In genomic region chr7:135717686-135718085, GRCh38 we compare ENCODE assay signal across 23 cellular contexts. TPM values are rescaled to one million over a fixed set of nuclear protein-coding genes. Genes with fewer than 3 reads are reported as not detected.
DNase-seq lines count a peak whose midpoint lies in the region; ATAC-seq, FAIRE-seq and TF ChIP-seq lines count a peak whose summit lies in the region.
"Had no signal": no experiment of that assay in that cellular context is flagged by ENCODE, and none has a peak within 500 bp of the region (broad histone marks: within the 10 kb centered on the region; RNA-seq: fewer than 3 reads in every experiment).

No MANE protein-coding gene starts in this region.

- no peak overlapping the region for H2AFZ ChIP-seq in HepG2 (ENCODE audit: low read length)

- no peak for FAIRE-seq in HepG2 (lab: Jason Lieb, UNC)
- FAIRE-seq: G401.6, HTR-8/SVneo had no signal

- H3K27me3 ChIP-seq in HepG2 (ENCODE audit: control insufficient read depth in 1 of 2, insufficient read depth in 2 of 2, low read length in 2 of 2) = peaks cover 5 to 36% of the 10 kb centered on the region in 2 experiments; a peak in 4 of 5 replicates
- H3K27me3 ChIP-seq: BLaER1 treated with 17β-estradiol and CSF1 and Interleukin-3, amounts not matched to agents 10 nM and 100 nM had no signal

- no peak for TF ChIP-seq EP300 in HepG2 (IDR thresholded peaks at IDR 0.05; ENCODE audit: low read depth in 2 of 2, low read length in 2 of 2)
- TF ChIP-seq EP300 in HepG2 (CRISPR knock-in tag; IDR thresholded peaks at IDR 0.05; ENCODE audit: borderline replicate concordance) = no peak

- in situ Hi-C loops in HepG2 (cut with HindIII; ENCODE audit: extremely low pct_ligation_motif_present, low pct_unique_long_range_greater_than_20kb) = no loop called here

- ATAC-seq in HepG2 = no peak

- H3K27ac ChIP-seq in HEK293 (ENCODE audit: extremely low read depth, low read depth, low read length) (no peak overlapping the region), HepG2 (ENCODE audit: extremely low read length, insufficient read depth, low read length) (no peak overlapping the region)
- H3K27ac ChIP-seq: BLaER1 treated with 17β-estradiol and CSF1 and Interleukin-3, amounts not matched to agents 10 nM and 100 nM had no signal

- H3K79me2 ChIP-seq in HepG2 (ENCODE audit: insufficient read depth, low read length) = no peaks in the 10 kb centered on the region

- TF ChIP-seq CTCF in HEK293 (tag by site-specific recombination; IDR thresholded peaks at IDR 0.05) (no peak), HepG2 (CRISPR knock-in tag; IDR thresholded peaks at IDR 0.05) (no peak)

- no TSS peak for BruUV-seq in HepG2 (replicated peaks; lab: Mats Ljungman, UMichigan)

- H3K9ac ChIP-seq in HepG2 (ENCODE audit: insufficient read depth, low read depth, low read length) = no peak overlapping the region
- H3K9ac ChIP-seq: BLaER1 treated with 17β-estradiol and CSF1 and Interleukin-3, amounts not matched to agents 10 nM and 100 nM had no signal

- POLR2A ChIA-PET in HEK293 (lab: Yijun Ruan, JAX) = no interaction called here
- POLR2A ChIA-PET in HepG2 (lab: Yijun Ruan, JAX) = no interaction called here

- WGBS in HepG2 (ENCODE audit: low lambda C conversion rate) = no CpG with 5 or more reads among the region's 1 CpG

- no peak for TF ChIP-seq RAD21 in HepG2 (CRISPR knock-in tag; IDR thresholded peaks at IDR 0.05)

- peaks cover 0 to 39% of the 10 kb centered on the region in 2 experiments; a peak in 1 of 3 replicates for H3K36me3 ChIP-seq in HEK293 (ENCODE audit: control insufficient read depth in 2 of 2, insufficient read depth in 1 of 2, low read length in 2 of 2)
- H3K36me3 ChIP-seq in HepG2 (replicated peaks in 1 of 2; ENCODE audit: control insufficient read depth in 1 of 2, insufficient read depth in 2 of 2, low read length in 2 of 2) = no peaks in the 10 kb centered on the region
- H3K36me3 ChIP-seq: BLaER1 treated with 17β-estradiol and CSF1 and Interleukin-3, amounts not matched to agents 10 nM and 100 nM had no signal

- H4K20me1 ChIP-seq in HepG2 (ENCODE audit: insufficient read depth, low read length) = no peaks in the 10 kb centered on the region
- H4K20me1 ChIP-seq: BLaER1 treated with 17β-estradiol and CSF1 and Interleukin-3, amounts not matched to agents 10 nM and 100 nM had no signal

- H3K4me3 ChIP-seq in HEK293 (ENCODE audit: low read depth, low read length) = no peak overlapping the region
- no peak overlapping the region for H3K4me3 ChIP-seq in HepG2 (replicated peaks in 1 of 3; ENCODE audit: insufficient read depth in 1 of 3, low read depth in 2 of 3, low read length in 3 of 3)
- H3K4me3 ChIP-seq: BLaER1 treated with 17β-estradiol and CSF1 and Interleukin-3, amounts not matched to agents 10 nM and 100 nM had no signal

- no peak overlapping the region for H3K4me2 ChIP-seq in HepG2 (ENCODE audit: low read depth, low read length)
- H3K4me2 ChIP-seq: BLaER1 treated with 17β-estradiol and CSF1 and Interleukin-3, amounts not matched to agents 10 nM and 100 nM had no signal

- CTCF ChIA-PET in HEK293 (lab: Yijun Ruan, JAX) = interaction anchor here (0.8 to 1.0 kb wide), 2 partner anchors 11 to 44 kb away, joined by 3 read pairs; no protein-coding TSS in a partner anchor
- CTCF ChIA-PET in HepG2 (lab: Yijun Ruan, JAX; ENCODE audit: low intra/inter-chr PET ratio, low total read pairs) = no interaction called here

- H3K9me3 ChIP-seq in HEK293 (ENCODE audit: control insufficient read depth, insufficient read depth, low read depth, low read length) (no peaks in the 10 kb centered on the region), HepG2 (ENCODE audit: low read length) (no peaks in the 10 kb centered on the region)
- H3K9me3 ChIP-seq: BLaER1 treated with 17β-estradiol and CSF1 and Interleukin-3, amounts not matched to agents 10 nM and 100 nM had no signal

- H3K4me1 ChIP-seq in HEK293 (ENCODE audit: control insufficient read depth, insufficient read depth, low read length) = peaks cover 10% of the 10 kb centered on the region
- H3K4me1 ChIP-seq in HepG2 (ENCODE audit: insufficient read depth, low read length) = peaks cover 5% of the 10 kb centered on the region; the same call in 1 of the 2 replicates
- H3K4me1 ChIP-seq: BLaER1 treated with 17β-estradiol and CSF1 and Interleukin-3, amounts not matched to agents 10 nM and 100 nM had no signal

- DNase-seq in NCI-H2171 (lab: John Stamatoyannopoulos, UW) = peak; percentile 68
- peak; percentile 28 for DNase-seq in NCI-H82 treated with DMSO at 0.1 percent for 48 hours (lab: John Stamatoyannopoulos, UW; ENCODE audit: unreplicated experiment)
- DNase-seq in myocyte (ENCODE audit: low read depth) = peak; percentile 40
- no peak for DNase-seq in HepG2 (ENCODE audit: low spot score)
- no peak for DNase-seq in dermis blood vessel endothelial cell
- DNase-seq in T-helper 9 cell = no peak
- DNase-seq: CD8-positive, alpha-beta memory T cell; DMS79 treated with DMSO at 0.1 percent for 48 hours; Kasumi-1; MM.1S; NCI-H1092; NCI-H1436 treated with DMSO at 0.1 percent for 48 hours; NCI-H2081 treated with DMSO at 0.1 percent for 48 hours; NCI-H526 treated with DMSO at 0.1 percent for 48 hours; OCI-M1; SHP77 treated with DMSO at 0.1 percent for 48 hours had no signal

- no peak for TF ChIP-seq POLR2A in HepG2 (IDR thresholded peaks at IDR 0.05; ENCODE audit: insufficient read depth in 1 of 2, low read depth in 2 of 2, low read length in 2 of 2)

- intact Hi-C loops in HepG2 (cut with micrococcal nuclease; ENCODE audit: unreplicated experiment) = no loop called here

RNA-seq across cellular contexts. Expression of gene SLC13A4, which starts 10.3 kb away (rescaled TPM):
- total RNA-seq in myocyte (0.03 TPM in 1 of 2 replicates, not detected in the other), HepG2 (2016; rRNA removed; fragmentation: Illumina TruSeq; extraction: Trizol) (not detected in 2 replicates), dermis blood vessel endothelial cell (not detected in 2 replicates)
- 2.0 TPM for polyA plus RNA-seq in myocyte (2012)
- total RNA-seq in HepG2 (2016; cell fraction: cytosol; rRNA removed; fragmentation: Illumina TruSeq; extraction: Trizol; ENCODE audit: low read depth) = not detected in 2 replicates
- not detected in 2 replicates for total RNA-seq in HepG2 (2016; cell fraction: insoluble cytoplasmic fraction; rRNA removed; fragmentation: Illumina TruSeq; extraction: Trizol)
- total RNA-seq in HepG2 (2016; cell fraction: membrane; rRNA removed; fragmentation: Illumina TruSeq; extraction: Trizol) = not detected in 2 replicates
- not detected in 2 replicates for total RNA-seq in HepG2 (2016; cell fraction: nucleus; rRNA removed; fragmentation: Illumina TruSeq; extraction: Trizol)
- 0.04 and 0.08 TPM in 2 replicates for polyA plus RNA-seq in HepG2 (2011; rRNA removed)
- polyA plus RNA-seq in HepG2 (2011; cell fraction: cytosol; rRNA removed) = 0.04 and 0.05 TPM in 2 replicates
- polyA plus RNA-seq in HepG2 (2011; cell fraction: nucleus; rRNA removed) = 0.13 TPM in 1 of 2 replicates, not detected in the other
- 0.24 and 0.27 TPM in 2 replicates for polyA plus RNA-seq in HepG2 (2012)
- polyA plus RNA-seq in HepG2 (2016; cell fraction: cytosol; fragmentation: Illumina TruSeq; extraction: Trizol; ENCODE audit: low read depth) = not detected in 2 replicates
- not detected in 2 replicates for polyA plus RNA-seq in HepG2 (2016; cell fraction: insoluble cytoplasmic fraction; fragmentation: Illumina TruSeq; extraction: Trizol; ENCODE audit: low read depth)
- not detected in 2 replicates for polyA plus RNA-seq in HepG2 (2016; cell fraction: membrane; fragmentation: Illumina TruSeq; extraction: Trizol; ENCODE audit: low read depth)
- polyA plus RNA-seq in HepG2 (2016; cell fraction: nucleus; fragmentation: Illumina TruSeq; extraction: Trizol; ENCODE audit: insufficient read depth, low read depth) = not detected in 2 replicates
- polyA minus RNA-seq in HepG2 (2011; rRNA and poly(A)+ RNA removed; ENCODE audit: low replicate concordance) = not detected in 2 replicates
- polyA minus RNA-seq in HepG2 (2011; cell fraction: cytosol; rRNA and poly(A)+ RNA removed) = not detected in 2 replicates
- polyA minus RNA-seq in HepG2 (2011; cell fraction: nucleus; rRNA and poly(A)+ RNA removed) = not detected in 2 replicates
- total RNA-seq: CD8-positive, alpha-beta memory T cell; H4; RPMI7951; T-helper 1 cell treated with Interleukin-12 subunit alpha and Interleukin-12 subunit beta and Interleukin-4 antibody, amounts not matched to agents 30 ng/mL and 1 ng/mL, for 36 hours had no signal
- polyA plus RNA-seq: CD8-positive, alpha-beta memory T cell had no signal

RNA-seq across cellular contexts. Expression of gene FAM180A, which starts 30.9 kb away (rescaled TPM):
- total RNA-seq in myocyte = 2.6 and 3.1 TPM in 2 replicates
- 5.7 TPM for polyA plus RNA-seq in myocyte (2012)
- total RNA-seq in HepG2 (2016; rRNA removed; fragmentation: Illumina TruSeq; extraction: Trizol) = not detected in 2 replicates
- total RNA-seq in HepG2 (2016; cell fraction: cytosol; rRNA removed; fragmentation: Illumina TruSeq; extraction: Trizol; ENCODE audit: low read depth) = not detected in 2 replicates
- total RNA-seq in HepG2 (2016; cell fraction: insoluble cytoplasmic fraction; rRNA removed; fragmentation: Illumina TruSeq; extraction: Trizol) = not detected in 2 replicates
- not detected in 2 replicates for total RNA-seq in HepG2 (2016; cell fraction: membrane; rRNA removed; fragmentation: Illumina TruSeq; extraction: Trizol)
- total RNA-seq in HepG2 (2016; cell fraction: nucleus; rRNA removed; fragmentation: Illumina TruSeq; extraction: Trizol) = not detected in 2 replicates
- polyA plus RNA-seq in HepG2 (2011; rRNA removed) = not detected in 2 replicates
- not detected in 2 replicates for polyA plus RNA-seq in HepG2 (2011; cell fraction: cytosol; rRNA removed)
- not detected in 2 replicates for polyA plus RNA-seq in HepG2 (2011; cell fraction: nucleus; rRNA removed)
- not detected in 2 replicates for polyA plus RNA-seq in HepG2 (2012)
- not detected in 2 replicates for polyA plus RNA-seq in HepG2 (2016; cell fraction: cytosol; fragmentation: Illumina TruSeq; extraction: Trizol; ENCODE audit: low read depth)
- polyA plus RNA-seq in HepG2 (2016; cell fraction: insoluble cytoplasmic fraction; fragmentation: Illumina TruSeq; extraction: Trizol; ENCODE audit: low read depth) = not detected in 2 replicates
- polyA plus RNA-seq in HepG2 (2016; cell fraction: membrane; fragmentation: Illumina TruSeq; extraction: Trizol; ENCODE audit: low read depth) = not detected in 2 replicates
- polyA plus RNA-seq in HepG2 (2016; cell fraction: nucleus; fragmentation: Illumina TruSeq; extraction: Trizol; ENCODE audit: insufficient read depth, low read depth) = not detected in 2 replicates
- 0.14 TPM in 1 of 2 replicates, not detected in the other for polyA minus RNA-seq in HepG2 (2011; rRNA and poly(A)+ RNA removed; ENCODE audit: low replicate concordance)
- polyA minus RNA-seq in HepG2 (2011; cell fraction: cytosol; rRNA and poly(A)+ RNA removed) = not detected in 2 replicates
- polyA minus RNA-seq in HepG2 (2011; cell fraction: nucleus; rRNA and poly(A)+ RNA removed) = not detected in 2 replicates
- not detected in 2 replicates for total RNA-seq in dermis blood vessel endothelial cell
- total RNA-seq: CD8-positive, alpha-beta memory T cell; T-helper 1 cell treated with Interleukin-12 subunit alpha and Interleukin-12 subunit beta and Interleukin-4 antibody, amounts not matched to agents 30 ng/mL and 1 ng/mL, for 36 hours had no signal
- polyA plus RNA-seq: CD8-positive, alpha-beta memory T cell had no signal

RNA-seq across cellular contexts. Expression of gene STMP1, which starts 55.4 kb away (rescaled TPM):
- total RNA-seq in myocyte (20.7 and 23.2 TPM in 2 replicates), HepG2 (2016; rRNA removed; fragmentation: Illumina TruSeq; extraction: Trizol) (7.2 and 10.2 TPM in 2 replicates), dermis blood vessel endothelial cell (7.3 and 7.9 TPM in 2 replicates)
- 92.7 TPM for polyA plus RNA-seq in myocyte (2012)
- 12.9 and 15.4 TPM in 2 replicates for total RNA-seq in HepG2 (2016; cell fraction: cytosol; rRNA removed; fragmentation: Illumina TruSeq; extraction: Trizol; ENCODE audit: low read depth)
- 7.8 and 10.2 TPM in 2 replicates for total RNA-seq in HepG2 (2016; cell fraction: insoluble cytoplasmic fraction; rRNA removed; fragmentation: Illumina TruSeq; extraction: Trizol)
- total RNA-seq in HepG2 (2016; cell fraction: membrane; rRNA removed; fragmentation: Illumina TruSeq; extraction: Trizol) = 19.2 and 21.3 TPM in 2 replicates
- 6.7 and 7.1 TPM in 2 replicates for total RNA-seq in HepG2 (2016; cell fraction: nucleus; rRNA removed; fragmentation: Illumina TruSeq; extraction: Trizol)
- 12.2 and 16.2 TPM in 2 replicates for polyA plus RNA-seq in HepG2 (2011; rRNA removed)
- 7.0 and 11.5 TPM in 2 replicates for polyA plus RNA-seq in HepG2 (2011; cell fraction: cytosol; rRNA removed)
- 3.8 and 4.6 TPM in 2 replicates for polyA plus RNA-seq in HepG2 (2011; cell fraction: nucleus; rRNA removed)
- 19.8 and 24.4 TPM in 2 replicates for polyA plus RNA-seq in HepG2 (2012)
- 57.9 and 83.3 TPM in 2 replicates for polyA plus RNA-seq in HepG2 (2016; cell fraction: cytosol; fragmentation: Illumina TruSeq; extraction: Trizol; ENCODE audit: low read depth)
- polyA plus RNA-seq in HepG2 (2016; cell fraction: insoluble cytoplasmic fraction; fragmentation: Illumina TruSeq; extraction: Trizol; ENCODE audit: low read depth) = 38.6 and 40.4 TPM in 2 replicates
- 59.2 and 70.9 TPM in 2 replicates for polyA plus RNA-seq in HepG2 (2016; cell fraction: membrane; fragmentation: Illumina TruSeq; extraction: Trizol; ENCODE audit: low read depth)
- 21.0 and 21.1 TPM in 2 replicates for polyA plus RNA-seq in HepG2 (2016; cell fraction: nucleus; fragmentation: Illumina TruSeq; extraction: Trizol; ENCODE audit: insufficient read depth, low read depth)
- 6.0 and 10.3 TPM in 2 replicates for polyA minus RNA-seq in HepG2 (2011; rRNA and poly(A)+ RNA removed; ENCODE audit: low replicate concordance)
- polyA minus RNA-seq in HepG2 (2011; cell fraction: cytosol; rRNA and poly(A)+ RNA removed) = 9.6 and 10.9 TPM in 2 replicates
- polyA minus RNA-seq in HepG2 (2011; cell fraction: nucleus; rRNA and poly(A)+ RNA removed) = 13.0 and 15.4 TPM in 2 replicates

Comparison
In these comparisons a context has a peak if more than half of its experiments do, and no peak if none do; other contexts are left out.
1. DNase-seq: peak in NCI-H2171 (single experiment), NCI-H82 treated with DMSO at 0.1 percent for 48 hours (single experiment) and myocyte (single experiment); none in HepG2 (single experiment), dermis blood vessel endothelial cell (single experiment) and T-helper 9 cell (single experiment).
2. Of the 63 proteins assayed by ChIP-seq in both HepG2 and HEK293: peak only in HepG2: none; only in HEK293: ZBTB20; in both: none; in neither: 62.